ENCODE assay signal across 8 cellular contexts in the genomic region with DNA sequence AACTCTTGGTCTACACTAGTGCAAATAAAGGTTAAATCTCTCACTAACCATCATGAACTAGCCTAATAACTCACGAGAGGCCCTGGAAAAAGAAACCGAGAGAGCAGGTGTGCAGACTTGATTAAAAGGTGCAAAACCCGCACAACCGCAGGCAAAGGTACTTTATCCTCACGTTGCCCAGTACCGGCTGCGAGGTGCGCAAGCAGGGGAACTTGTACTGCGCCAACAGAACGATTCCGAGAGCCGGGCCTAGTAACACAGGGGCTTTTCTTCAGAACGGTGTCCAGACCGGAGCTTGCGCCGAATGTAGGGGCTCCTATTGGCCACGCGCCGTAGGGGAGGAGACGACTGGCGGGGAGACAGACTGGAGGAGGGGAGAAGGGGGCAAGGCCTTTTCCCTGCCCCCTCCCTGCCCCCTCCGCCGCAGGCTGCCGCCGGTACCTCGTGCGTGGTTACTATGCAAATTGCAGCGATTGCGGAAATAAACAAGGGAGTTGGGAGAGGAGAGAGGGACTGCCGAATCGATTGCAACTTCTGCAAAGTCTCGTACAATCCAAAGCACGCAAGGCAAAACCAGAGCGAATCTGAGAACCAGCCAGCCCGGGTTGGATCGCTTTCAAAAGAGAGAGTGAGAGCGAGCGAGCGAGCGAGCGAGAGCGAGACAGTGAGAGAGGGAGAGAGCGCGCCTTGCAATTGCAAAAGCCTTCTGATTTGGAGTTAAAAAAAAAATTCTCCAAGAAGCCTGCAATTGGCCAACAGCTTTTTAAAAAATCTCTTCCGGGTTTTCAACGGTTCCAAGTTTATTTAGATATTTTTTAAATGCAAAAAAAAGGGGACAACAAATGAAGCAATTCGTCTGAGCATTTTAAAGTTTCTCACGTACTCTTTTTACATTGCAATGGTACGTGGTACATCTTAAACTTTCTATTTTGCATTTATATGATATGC. TPM values are rescaled to one million over a fixed set of nuclear protein-coding genes. Genes with fewer than 3 reads are reported as not detected.
DNase-seq lines count a peak whose midpoint lies in the region; ATAC-seq and TF ChIP-seq lines count a peak whose summit lies in the region.

No MANE protein-coding gene starts in this region.

- DNase-seq in GM12865 (ENCODE audit: low read depth) (peak; percentile 82), NCI-H1417 treated with DMSO at 0.1 percent for 48 hours (lab: John Stamatoyannopoulos, UW) (peak; percentile 91), T-cell (peak; percentile 74 to 89 (median 80)), amniotic stem cell (lab: John Stamatoyannopoulos, UW) (peak; percentile 64), right cardiac atrium (peak; percentile 83 to 95 (median 93)), psoas muscle (peak; percentile 77 to 89), vagina (ENCODE audit: extremely low spot score in 2 of 2) (peak in 1 of 2 donors; percentile 92)

- H3K9me3 Mint-ChIP-seq in T-cell, result no peaks in the 10 kb centered on the region

- peak overlapping the region; percentile 82 to 98 (median 90) for H3K4me3 Mint-ChIP-seq in T-cell

- intact Hi-C loops in right cardiac atrium (cut with DNase I) (loop anchor here in 1 of 4 donors (5.0 kb wide), 1 partner anchor 105 kb away; no protein-coding TSS in a partner anchor), psoas muscle (cut with DNase I) (no loop called here), vagina (cut with DNase I) (loop anchor here (2.0 kb wide), 1 partner anchor 20 kb away; no protein-coding TSS in a partner anchor)

- POLR2A ChIA-PET in T-cell (lab: Charles Lee), result interaction anchor here (0.6 to 2.0 kb wide), 6 partner anchors 9 to 64 kb away, joined by 4 to 20 read pairs (median 6); no protein-coding TSS in a partner anchor

- H3K4me1 ChIP-seq in right cardiac atrium (ENCODE audit: control insufficient read depth, insufficient read depth, low read length), result peaks cover 8% of the 10 kb centered on the region
- peaks cover 32% of the 10 kb centered on the region for H3K4me1 ChIP-seq in psoas muscle
- H3K4me1 ChIP-seq in vagina, result peaks cover 44% of the 10 kb centered on the region

- H3K36me3 Mint-ChIP-seq in T-cell, result no peaks in the 10 kb centered on the region

- no peaks in the 10 kb centered on the region for H3K27me3 Mint-ChIP-seq in T-cell

- TF ChIP-seq CTCF in GM12865 (IDR thresholded peaks at IDR 0.05; ENCODE audit: insufficient read depth, low read depth, low read length, missing control alignments) (no peak), psoas muscle (IDR thresholded peaks at IDR 0.05) (no peak), vagina (IDR thresholded peaks at IDR 0.05) (no peak)

- CTCF ChIA-PET in T-cell (lab: Charles Lee), result interaction anchor here (0.5 to 2.6 kb wide), 10 partner anchors 9 to 179 kb away, joined by 3 to 39 read pairs (median 6); no protein-coding TSS in a partner anchor

- peak overlapping the region; percentile 97 to 99 for H3K27ac Mint-ChIP-seq in T-cell

- WGBS in right cardiac atrium, result under 1% methylated on average over 49 of the region's 49 CpGs
- 0 to 1% (median 0%) methylated on average over 49 of the region's 49 CpGs for WGBS in psoas muscle, 3 donors

- H3K9me3 ChIP-seq in right cardiac atrium (ENCODE audit: control insufficient read depth, low read length) (no peaks in the 10 kb centered on the region), psoas muscle (no peaks in the 10 kb centered on the region), vagina (no peaks in the 10 kb centered on the region)

- TF ChIP-seq POLR2A in vagina (IDR thresholded peaks at IDR 0.05), result no peak

- H3K4me1 Mint-ChIP-seq in T-cell, result peaks cover 47 to 53% (median 49%) of the 10 kb centered on the region in 3 donors

- H3K36me3 ChIP-seq in psoas muscle (ENCODE audit: insufficient read depth in 1 of 2, low read depth in 1 of 2) (no peaks in the 10 kb centered on the region), vagina (no peaks in the 10 kb centered on the region)

- ATAC-seq in HG02840 (IDR thresholded peaks at IDR 0.05; ENCODE audit: low FRiP score, unreplicated experiment) (peak; percentile 70), T-cell (replicated peaks in 1 of 4) (peak; percentile 73 to 81 (median 79)), right cardiac atrium (peak; percentile 79 to 82), psoas muscle (peak; percentile 43 to 63 (median 58))

- peak overlapping the region; percentile 60 for H3K4me3 ChIP-seq in GM12865 (ENCODE audit: low read depth, low read length)
- peak overlapping the region; percentile 91 for H3K4me3 ChIP-seq in right cardiac atrium (ENCODE audit: low read length)
- H3K4me3 ChIP-seq in psoas muscle, result peak overlapping the region; percentile 70
- H3K4me3 ChIP-seq in vagina, result peak overlapping the region; percentile 53 to 66

- H3K27ac ChIP-seq in right cardiac atrium (ENCODE audit: low read length) (peak overlapping the region; percentile 56), psoas muscle (peak overlapping the region; percentile 97), vagina (peak overlapping the region; percentile 82)

- H3K27me3 ChIP-seq in right cardiac atrium (ENCODE audit: control insufficient read depth, insufficient read depth) (no peaks in the 10 kb centered on the region), psoas muscle (ENCODE audit: insufficient read depth in 3 of 3, low read length in 2 of 3) (no peaks in the 10 kb centered on the region), vagina (no peaks in the 10 kb centered on the region)

RNA-seq across cellular contexts. Expression of a gene that starts 5.4 kb away (rescaled TPM):
- 10 to 100 TPM in 1 of 5 donors, 1 to 10 TPM in 4; 5.1 to 10.1 (median 7.1) TPM for total RNA-seq in T-cell
- 100 to 1,000 TPM; 108 to 127 (median 113) TPM for total RNA-seq in right cardiac atrium
- polyA plus RNA-seq in right cardiac atrium, result 15.9 TPM
- total RNA-seq in psoas muscle, result 10 to 100 TPM; 30.6 to 42.7 (median 42.3) TPM
- polyA plus RNA-seq in psoas muscle, result 10 to 100 TPM in 1 of 3 donors, 1 to 10 TPM in 2; 4.0 to 11.7 (median 4.2) TPM
- 59.2 TPM for total RNA-seq in vagina
